17 cellular contexts compared by ENCODE assay signal in genomic region chr5:126359884-126360283, GRCh38.
DNase-seq lines count a peak whose midpoint lies in the region; ATAC-seq lines count a peak whose summit lies in the region.
"Had no signal": no experiment of that assay in that cellular context is flagged by ENCODE, and none has a peak within 500 bp of the region (broad histone marks: within the 10 kb centered on the region; RNA-seq: fewer than 3 reads in every experiment).

No MANE protein-coding gene starts in this region.

- no peak overlapping the region for H3K4me3 Mint-ChIP-seq in stimulated activated naive B cell treated with anti-CD40 and anti-IgM and Interleukin-4, amounts not matched to agents 10 μg/mL and 1 μg/mL and 100 μg/mL, for 72 hours
- H3K4me3 Mint-ChIP-seq: T-helper 1 cell treated with Interleukin-12 subunit alpha and Interleukin-12 subunit beta and Interleukin-4 antibody, amounts not matched to agents 30 μg/mL and 1 μg/mL, for 36 hours; WTC11 had no signal

- H3K27me3 Mint-ChIP-seq in stimulated activated naive B cell treated with anti-CD40 and anti-IgM and Interleukin-4, amounts not matched to agents 10 μg/mL and 1 μg/mL and 100 μg/mL, for 72 hours, result peaks cover 19 to 28% of the 10 kb centered on the region in 2 donors

- H3K4me1 Mint-ChIP-seq in stimulated activated naive B cell treated with anti-CD40 and anti-IgM and Interleukin-4, amounts not matched to agents 10 μg/mL and 1 μg/mL and 100 μg/mL, for 72 hours, result peaks cover 3 to 12% of the 10 kb centered on the region in 2 donors

- DNase-seq in OCI-M1 (lab: John Stamatoyannopoulos, UW) (peak; percentile 55), DMS 273 (lab: John Stamatoyannopoulos, UW; ENCODE audit: unreplicated experiment) (no peak), NCI-H226 (no peak)
- DNase-seq in stimulated activated naive B cell treated with anti-CD40 and anti-IgM and Interleukin-4, amounts not matched to agents 10 μg/mL and 1 μg/mL and 100 μg/mL, for 72 hours, result no peak
- DNase-seq in activated CD4-positive, alpha-beta T cell treated with anti-CD3 and anti-CD28 coated beads for 48 hours, result no peak
- DNase-seq: AML-193; amniotic stem cell; Caco-2; Karpas-422; SHP77; stimulated activated CD4-positive, alpha-beta T cell treated with anti-CD3 and anti-CD28 coated beads, Interleukin-4, amount 100 ng/mL, for 24 hours; stimulated activated CD8-positive, alpha-beta memory T cell treated with anti-CD3 and anti-CD28 coated beads, Interleukin-4, amount 100 ng/mL, for 48 hours; testis had no signal

- no peaks in the 10 kb centered on the region for H3K9me3 Mint-ChIP-seq in stimulated activated naive B cell treated with anti-CD40 and anti-IgM and Interleukin-4, amounts not matched to agents 10 μg/mL and 1 μg/mL and 100 μg/mL, for 72 hours
- H3K9me3 Mint-ChIP-seq: T-helper 1 cell treated with Interleukin-12 subunit alpha and Interleukin-12 subunit beta and Interleukin-4 antibody, amounts not matched to agents 30 μg/mL and 1 μg/mL, for 36 hours had no signal

- ATAC-seq in GM19023 (IDR thresholded peaks at IDR 0.05; ENCODE audit: unreplicated experiment) (peak; percentile 31), HG02870 (IDR thresholded peaks at IDR 0.05; ENCODE audit: unreplicated experiment) (peak; percentile 39)
- ATAC-seq in stimulated activated naive B cell treated with anti-CD40 and anti-IgM and Interleukin-4, amounts not matched to agents 10 μg/mL and 1 μg/mL and 100 μg/mL, for 72 hours (replicated peaks), result no peak
- ATAC-seq: WTC11 had no signal

- no peaks in the 10 kb centered on the region for H3K36me3 Mint-ChIP-seq in stimulated activated naive B cell treated with anti-CD40 and anti-IgM and Interleukin-4, amounts not matched to agents 10 μg/mL and 1 μg/mL and 100 μg/mL, for 72 hours
- H3K36me3 Mint-ChIP-seq: WTC11 had no signal

- peak overlapping the region; percentile 33 for H3K27ac Mint-ChIP-seq in stimulated activated naive B cell treated with anti-CD40 and anti-IgM and Interleukin-4, amounts not matched to agents 10 μg/mL and 1 μg/mL and 100 μg/mL, for 72 hours
- H3K27ac Mint-ChIP-seq: T-helper 1 cell treated with Interleukin-12 subunit alpha and Interleukin-12 subunit beta and Interleukin-4 antibody, amounts not matched to agents 30 μg/mL and 1 μg/mL, for 36 hours; WTC11 had no signal

Comparison
In these comparisons a context has a peak if more than half of its experiments do, and no peak if none do; other contexts are left out.
1. ATAC-seq: peak in GM19023 (single experiment) and HG02870 (single experiment); none in stimulated activated naive B cell treated with anti-CD40 and anti-IgM and Interleukin-4, amounts not matched to agents 10 μg/mL and 1 μg/mL and 100 μg/mL, for 72 hours (0 of 2).